Comparison of ENCODE assay signal across 8 cellular contexts in genomic region chr15:44468713-44469385, GRCh38. TPM values are rescaled to one million over a fixed set of nuclear protein-coding genes. Genes with fewer than 3 reads are reported as not detected.
A peak's percentile ranks its signal among the peaks of the same experiment; 100 is the strongest.
DNase-seq lines count a peak whose midpoint lies in the region; ATAC-seq and TF ChIP-seq lines count a peak whose summit lies in the region.

No MANE protein-coding gene starts in this region.

- H3K9me3 Mint-ChIP-seq in mesothelial cell of epicardium: peaks cover 20% of the 10 kb centered on the region

- H3K4me1 Mint-ChIP-seq in mesothelial cell of epicardium: no peaks in the 10 kb centered on the region

- H3K36me3 Mint-ChIP-seq in mesothelial cell of epicardium: peaks cover 37% of the 10 kb centered on the region

- no peak for TF ChIP-seq CTCF in mesothelial cell of epicardium (IDR thresholded peaks at IDR 0.05; ENCODE audit: unreplicated experiment)

- H3K27ac Mint-ChIP-seq in mesothelial cell of epicardium: no peak overlapping the region

- no peaks in the 10 kb centered on the region for H3K27me3 Mint-ChIP-seq in mesothelial cell of epicardium (ENCODE audit: low read depth)

- no peak for ATAC-seq in GM21390 (IDR thresholded peaks at IDR 0.05; ENCODE audit: unreplicated experiment)
- no peak for ATAC-seq in HG03432 (IDR thresholded peaks at IDR 0.05; ENCODE audit: unreplicated experiment)

- no peak overlapping the region for H3K4me3 Mint-ChIP-seq in mesothelial cell of epicardium

- DNase-seq in Daoy (ENCODE audit: low read depth): peak; percentile 9
- peak; percentile 59 for DNase-seq in M059J (ENCODE audit: low read depth)
- DNase-seq in astrocyte of the hippocampus (ENCODE audit: low read depth, low spot score): peak; percentile 27
- DNase-seq in lung microvascular endothelial cell (ENCODE audit: low read depth in 2 of 2): peak; percentile 2 to 77
- DNase-seq in mesothelial cell of epicardium (ENCODE audit: low spot score in 2 of 2, unreplicated experiment in 2 of 2): no peak
- no peak for DNase-seq in NCI-H2107 treated with DMSO at 0.1 percent for 48 hours (lab: John Stamatoyannopoulos, UW; ENCODE audit: unreplicated experiment)

RNA-seq across cellular contexts. Expression of gene CTDSPL2, which starts 41.4 kb away (rescaled TPM):
- 43.8 and 72.5 TPM in 2 replicates for total RNA-seq in Daoy (2014; rRNA removed; shearing (Covaris generic))
- 82.4 and 86.4 TPM in 2 replicates for total RNA-seq in M059J (2014; rRNA removed; shearing (Covaris generic))
- total RNA-seq in lung microvascular endothelial cell (50.6 and 73.8 TPM in 2 replicates), mesothelial cell of epicardium (73.3 to 76.3 TPM (median 74.7 TPM) in 3 replicates)

Comparison
In these comparisons a context has a peak if more than half of its experiments do, and no peak if none do; other contexts are left out.
1. DNase-seq: peak in Daoy (single experiment), M059J (single experiment), astrocyte of the hippocampus (single experiment) and lung microvascular endothelial cell (2 of 2); none in mesothelial cell of epicardium (0 of 2) and NCI-H2107 treated with DMSO at 0.1 percent for 48 hours (single experiment).